Comparison of ENCODE assay signal across 8 cellular contexts in genomic region chr2:197254776-197255521, GRCh38. TPM values are rescaled to one million over a fixed set of nuclear protein-coding genes. Genes with fewer than 3 reads are reported as not detected.
DNase-seq lines count a peak whose midpoint lies in the region; ATAC-seq and TF ChIP-seq lines count a peak whose summit lies in the region.

No MANE protein-coding gene starts in this region.

- H3K4me3 ChIP-seq in DND-41 (ENCODE audit: low read depth in 1 of 2, low read length in 2 of 2) = no peak overlapping the region
- no peak overlapping the region for H3K4me3 ChIP-seq in thyroid gland (replicated peaks in 1 of 3)

- no peak overlapping the region for H2AFZ ChIP-seq in DND-41 (ENCODE audit: low read depth, low read length)

- H3K9ac ChIP-seq in DND-41 (ENCODE audit: low read depth, low read length) = 0 out of 2 replicates have a peak overlapping the region, but pooled peaks have one; percentile 4

- no peaks in the 10 kb centered on the region for H4K20me1 ChIP-seq in DND-41 (ENCODE audit: insufficient read depth, low read length)

- no peak for DNase-seq in DND-41
- no peak for DNase-seq in foreskin keratinocyte
- no peak for DNase-seq in GM10248 (ENCODE audit: extremely low spot score)
- DNase-seq in D341Med (ENCODE audit: low spot score) = no peak
- no peak for DNase-seq in NCI-H82 treated with DMSO at 0.1 percent for 48 hours (lab: John Stamatoyannopoulos, UW; ENCODE audit: unreplicated experiment)
- DNase-seq in thyroid gland = no peak

- POLR2A ChIA-PET in GM10248 (lab: Yijun Ruan, JAX) = interaction anchor here (0.5 to 1.6 kb wide), 3 partner anchors 15 to 98 kb away, joined by 3 to 6 read pairs (median 4); no protein-coding TSS in a partner anchor

- TF ChIP-seq CTCF in DND-41 (IDR thresholded peaks at IDR 0.05; ENCODE audit: borderline replicate concordance, extremely low read depth, low read length, poor library complexity, severe bottlenecking) = no peak
- TF ChIP-seq CTCF in foreskin keratinocyte (conservative IDR thresholded peaks at IDR 0.05) = no peak
- TF ChIP-seq CTCF in GM10248 (IDR thresholded peaks at IDR 0.05; ENCODE audit: control extremely low read depth, extremely low read depth, low read depth, missing control alignments) = no peak
- no peak for TF ChIP-seq CTCF in thyroid gland (IDR thresholded peaks at IDR 0.05)

- TF ChIP-seq POLR2A in thyroid gland (IDR thresholded peaks at IDR 0.05) = no peak

- H3K4me1 ChIP-seq in DND-41 (ENCODE audit: insufficient read depth, low read length) (peaks cover 16% of the 10 kb centered on the region), foreskin keratinocyte (no peaks in the 10 kb centered on the region), thyroid gland (no peaks in the 10 kb centered on the region)

- 78 to 93% methylated on average over 5 of the region's 5 CpGs for WGBS in thyroid gland, 2 donors

- no peaks in the 10 kb centered on the region for H3K36me3 ChIP-seq in DND-41 (ENCODE audit: insufficient read depth, low read length)
- no peaks in the 10 kb centered on the region for H3K36me3 ChIP-seq in thyroid gland

- peak; percentile 45 for ATAC-seq in DND-41 (ENCODE audit: insufficient read depth, low read depth)
- ATAC-seq in GM21367 (IDR thresholded peaks at IDR 0.05; ENCODE audit: unreplicated experiment) = peak; percentile 26
- peak; percentile 10 for ATAC-seq in HG03565 (IDR thresholded peaks at IDR 0.05; ENCODE audit: unreplicated experiment)
- ATAC-seq in foreskin keratinocyte = peak; percentile 8

- H3K9me3 ChIP-seq in DND-41 (ENCODE audit: insufficient read depth, low read length, severe bottlenecking) (no peaks in the 10 kb centered on the region), thyroid gland (no peaks in the 10 kb centered on the region)

- CTCF ChIA-PET in GM10248 (lab: Yijun Ruan, JAX) = interaction anchor here (1.1 to 1.6 kb wide), 8 partner anchors 9 to 142 kb away, joined by 3 to 7 read pairs (median 4); no protein-coding TSS in a partner anchor

- no peaks in the 10 kb centered on the region for H3K27me3 ChIP-seq in DND-41 (ENCODE audit: insufficient read depth, low read length, poor library complexity)
- peaks cover 4% of the 10 kb centered on the region for H3K27me3 ChIP-seq in foreskin keratinocyte
- no peaks in the 10 kb centered on the region for H3K27me3 ChIP-seq in thyroid gland

- intact Hi-C loops in thyroid gland (cut with DNase I) = no loop called here

- no peak overlapping the region for H3K4me2 ChIP-seq in DND-41 (ENCODE audit: insufficient read depth, low read length)

- peaks cover 11% of the 10 kb centered on the region for H3K79me2 ChIP-seq in DND-41 (ENCODE audit: insufficient read depth, low read length)

- H3K27ac ChIP-seq in DND-41 (ENCODE audit: low read length) (peak overlapping the region; percentile 6; the same call in 1 of the 2 replicates), foreskin keratinocyte (no peak overlapping the region), thyroid gland (no peak overlapping the region)

RNA-seq across cellular contexts. Expression of gene ANKRD44, which starts 55.6 kb away (rescaled TPM):
- total RNA-seq in foreskin keratinocyte (0.99 and 2.0 TPM in 2 replicates), thyroid gland (10 to 100 TPM; 11.0 to 25.8 (median 23.9) TPM)
- polyA plus RNA-seq in foreskin keratinocyte = 0.07 and 0.37 TPM in 2 replicates
